ENCODE assay signal across 1 cellular context in genomic region chr7:150405584-150406310, GRCh38.
TF ChIP-seq lines count a peak whose summit lies in the region.

No MANE protein-coding gene starts in this region.

TF ChIP-seq in HepG2, 621 proteins besides CTCF, POLR2A, EP300 and RAD21 (continued from another document and continues in another):
- TF ChIP-seq HNF1A (IDR thresholded peaks at IDR 0.05; ENCODE audit: low read depth) (no peak), HNF1A (CRISPR knock-in tag; IDR thresholded peaks at IDR 0.05; ENCODE audit: borderline replicate concordance) (0 out of 2 replicates have a peak, but pooled peaks have one; percentile 10), ZNF574 (CRISPR knock-in tag; IDR thresholded peaks at IDR 0.05) (0 out of 2 replicates have a peak, but pooled peaks have one; percentile 12), CCAR2 (optimal IDR thresholded peaks at IDR 0.05; ENCODE audit: low read depth, low read length) (no peak), REPIN1 (CRISPR knock-in tag; IDR thresholded peaks at IDR 0.05; ENCODE audit: borderline replicate concordance, low read depth) (0 out of 2 replicates have a peak, but pooled peaks have one; percentile 1), SIN3B (IDR thresholded peaks at IDR 0.05; ENCODE audit: low read length) (no peak), DNMT1 (CRISPR knock-in tag; IDR thresholded peaks at IDR 0.05) (no peak), TCF7L2 (IDR thresholded peaks at IDR 0.05; ENCODE audit: low read depth, low read length) (no peak), ZNF781 (CRISPR knock-in tag; IDR thresholded peaks at IDR 0.05; ENCODE audit: borderline replicate concordance, not compliant biosample characterization) (no peak), SUZ12 (IDR thresholded peaks at IDR 0.05; ENCODE audit: low read depth, low read length) (no peak), ZNF543 (CRISPR knock-in tag; IDR thresholded peaks at IDR 0.05) (no peak), STAT5B (CRISPR knock-in tag; IDR thresholded peaks at IDR 0.05) (no peak), ZNF292 (CRISPR knock-in tag; IDR thresholded peaks at IDR 0.05; ENCODE audit: borderline replicate concordance, low read depth) (no peak), ZNF792 (CRISPR knock-in tag; IDR thresholded peaks at IDR 0.05) (no peak), TOE1 (CRISPR knock-in tag; IDR thresholded peaks at IDR 0.05) (no peak), ZNF605 (CRISPR knock-in tag; IDR thresholded peaks at IDR 0.05) (peak; percentile 38), E2F1 (CRISPR knock-in tag; IDR thresholded peaks at IDR 0.05) (no peak), ZNF672 (CRISPR knock-in tag; IDR thresholded peaks at IDR 0.05) (no peak), ZNF10 (CRISPR knock-in tag; IDR thresholded peaks at IDR 0.05; ENCODE audit: borderline replicate concordance, low read depth) (no peak), CEBPZ (IDR thresholded peaks at IDR 0.05; ENCODE audit: low read length) (no peak), ELK4 (CRISPR knock-in tag; IDR thresholded peaks at IDR 0.05; ENCODE audit: borderline replicate concordance) (no peak), GATAD1 (CRISPR knock-in tag; IDR thresholded peaks at IDR 0.05) (no peak), IRF1 (CRISPR knock-in tag; IDR thresholded peaks at IDR 0.05; ENCODE audit: low read depth) (no peak), TBX3 (IDR thresholded peaks at IDR 0.05; ENCODE audit: borderline replicate concordance) (no peak), SOX5 (CRISPR knock-in tag; IDR thresholded peaks at IDR 0.05; ENCODE audit: borderline replicate concordance) (no peak), SALL2 (CRISPR knock-in tag; IDR thresholded peaks at IDR 0.05) (no peak), ZMYM2 (CRISPR knock-in tag; IDR thresholded peaks at IDR 0.05) (0 out of 2 replicates have a peak, but pooled peaks have one; percentile 10), SP140L (CRISPR knock-in tag; IDR thresholded peaks at IDR 0.05; ENCODE audit: borderline replicate concordance) (no peak), HNRNPLL (IDR thresholded peaks at IDR 0.05; ENCODE audit: low read depth, low read length, poor library complexity, severe bottlenecking) (peak; percentile 54), SOX6 (IDR thresholded peaks at IDR 0.05) (no peak), SOX6 (CRISPR knock-in tag; IDR thresholded peaks at IDR 0.05) (no peak), HHEX (CRISPR knock-in tag; IDR thresholded peaks at IDR 0.05) (no peak), TMF1 (CRISPR knock-in tag; IDR thresholded peaks at IDR 0.05; ENCODE audit: low read depth) (no peak), HINFP (CRISPR knock-in tag; IDR thresholded peaks at IDR 0.05; ENCODE audit: low read depth) (no peak), NCOR1 (IDR thresholded peaks at IDR 0.05; ENCODE audit: borderline replicate concordance, low read length) (no peak), AKNA (CRISPR knock-in tag; IDR thresholded peaks at IDR 0.05; ENCODE audit: borderline replicate concordance) (no peak)
